ENCODE assay signal across 25 cellular contexts in genomic region chr3:49005298-49005680, GRCh38.
"Had no signal": no experiment of that assay in that cellular context is flagged by ENCODE, and none has a peak within 500 bp of the region (broad histone marks: within the 10 kb centered on the region; RNA-seq: fewer than 3 reads in every experiment).

No MANE protein-coding gene starts in this region.

- H3K9me3 Mint-ChIP-seq: activated B cell treated with CpG ODN at 0.5 μM for 24 hours; natural killer cell; stimulated activated memory B cell treated with anti-CD40 and anti-IgM and Interleukin-4, amounts not matched to agents 10 μg/mL and 1 μg/mL and 100 μg/mL, for 72 hours; stimulated activated naive CD8-positive, alpha-beta T cell treated with anti-CD3 and anti-CD28 coated beads, Interleukin-15, amount 100 ng/mL, for 72 hours; T-helper 2 cell treated with Interferon-gamma antibody and Interleukin-4, amounts not matched to agents 5 μg/mL and 100 μg/mL, for 36 hours had no signal

- H3K27me3 ChIP-seq: brain microvascular endothelial cell, dorsolateral prefrontal cortex, left lung, neutrophil, ovary, tibial artery had no signal

- H3K9me3 ChIP-seq: left lung, lower lobe of right lung, neutrophil, ovary, tibial artery had no signal

- H3K27ac Mint-ChIP-seq: activated B cell treated with CpG ODN at 0.5 μM for 24 hours; activated CD4-positive, alpha-beta T cell treated with anti-CD3 and anti-CD28 coated beads for 36 hours; natural killer cell; progenitor cell of endocrine pancreas; stimulated activated memory B cell treated with anti-CD40 and anti-IgM and Interleukin-4, amounts not matched to agents 10 μg/mL and 1 μg/mL and 100 μg/mL, for 72 hours; stimulated activated naive CD8-positive, alpha-beta T cell treated with anti-CD3 and anti-CD28 coated beads, Interleukin-15, amount 100 ng/mL, for 72 hours; T-helper 2 cell treated with Interferon-gamma antibody and Interleukin-4, amounts not matched to agents 5 μg/mL and 100 μg/mL, for 36 hours had no signal

- H3K36me3 Mint-ChIP-seq: natural killer cell had no signal

- H3K27ac ChIP-seq: brain microvascular endothelial cell, left lung, lower lobe of right lung, neutrophil had no signal

- DNase-seq: activated B cell treated with CpG ODN at 0.5 μM for 24 hours; activated CD8-positive, alpha-beta memory T cell treated with anti-CD3 and anti-CD28 coated beads for 24 hours; activated gamma-delta T cell treated with Interleukin-2 at 50 U/mL for 16 hours; activated naive CD4-positive, alpha-beta T cell treated with anti-CD3 and anti-CD28 coated beads, Interleukin-2, amount 50 U/mL, for 16 hours; amniotic stem cell; brain microvascular endothelial cell; dorsolateral prefrontal cortex; effector memory CD4-positive, alpha-beta T cell; lower lobe of right lung; mesenchymal stem cell; natural killer cell; stimulated activated CD4-positive, alpha-beta T cell treated with anti-CD3 and anti-CD28 coated beads, Interleukin-1b, Interleukin-23, amount 100 ng/mL, for 48 hours; stimulated activated CD4-positive, alpha-beta T cell treated with anti-CD3 and anti-CD28 coated beads, Interleukin-4, amount 100 ng/mL, for 4 hours; stimulated activated CD8-positive, alpha-beta memory T cell treated with anti-CD3 and anti-CD28 coated beads, Interleukin-4, amount 100 ng/mL, for 48 hours; stimulated activated naive CD8-positive, alpha-beta T cell treated with anti-CD3 and anti-CD28 coated beads, Interleukin-15, amount 100 ng/mL, for 72 hours; tibial artery had no signal

- H3K27me3 Mint-ChIP-seq: activated B cell treated with CpG ODN at 0.5 μM for 24 hours; activated CD4-positive, alpha-beta T cell treated with anti-CD3 and anti-CD28 coated beads for 36 hours; stimulated activated memory B cell treated with anti-CD40 and anti-IgM and Interleukin-4, amounts not matched to agents 10 μg/mL and 1 μg/mL and 100 μg/mL, for 72 hours; stimulated activated naive CD8-positive, alpha-beta T cell treated with anti-CD3 and anti-CD28 coated beads, Interleukin-15, amount 100 ng/mL, for 72 hours had no signal

- H3K4me2 ChIP-seq: smooth muscle cell had no signal

- ATAC-seq: activated CD4-positive, alpha-beta T cell treated with anti-CD3 and anti-CD28 coated beads for 36 hours; left lung; lower lobe of right lung; natural killer cell; stimulated activated memory B cell treated with anti-CD40 and anti-IgM and Interleukin-4, amounts not matched to agents 10 μg/mL and 1 μg/mL and 100 μg/mL, for 72 hours; stimulated activated naive CD8-positive, alpha-beta T cell treated with anti-CD3 and anti-CD28 coated beads, Interleukin-15, amount 100 ng/mL, for 72 hours had no signal

- H3K36me3 ChIP-seq: brain microvascular endothelial cell, left lung, lower lobe of right lung, neutrophil, ovary had no signal

- H3K4me3 Mint-ChIP-seq: activated B cell treated with CpG ODN at 0.5 μM for 24 hours; activated CD4-positive, alpha-beta T cell treated with anti-CD3 and anti-CD28 coated beads for 36 hours; natural killer cell; stimulated activated memory B cell treated with anti-CD40 and anti-IgM and Interleukin-4, amounts not matched to agents 10 μg/mL and 1 μg/mL and 100 μg/mL, for 72 hours; stimulated activated naive CD8-positive, alpha-beta T cell treated with anti-CD3 and anti-CD28 coated beads, Interleukin-15, amount 100 ng/mL, for 72 hours; T-helper 2 cell treated with Interferon-gamma antibody and Interleukin-4, amounts not matched to agents 5 μg/mL and 100 μg/mL, for 36 hours had no signal

- H3K4me3 ChIP-seq: coronary artery, left lung, lower lobe of right lung, ovary, smooth muscle cell, tibial artery had no signal
